20 cellular contexts compared by ENCODE assay signal in the genomic region with DNA sequence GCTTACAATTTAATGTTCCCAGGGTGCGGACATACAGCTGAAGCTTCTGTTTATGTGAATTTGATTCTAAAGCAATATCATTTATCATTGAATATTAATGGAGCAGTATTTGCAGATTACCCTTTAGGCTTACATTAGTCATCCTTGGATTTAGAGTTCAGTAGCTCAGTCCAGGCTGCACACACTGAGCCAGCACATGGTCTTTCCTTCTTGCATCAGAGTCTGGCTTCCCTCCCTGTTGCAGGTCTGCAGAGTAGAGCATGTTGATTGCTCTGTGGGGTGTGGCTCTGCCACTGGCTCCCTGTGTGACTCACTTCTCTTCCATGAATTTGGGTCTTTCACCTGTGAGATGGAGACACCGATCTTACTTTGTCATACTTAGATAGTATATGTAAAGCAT. TPM values are rescaled to one million over a fixed set of nuclear protein-coding genes. Genes with fewer than 3 reads are reported as not detected.
DNase-seq lines count a peak whose midpoint lies in the region; ATAC-seq and TF ChIP-seq lines count a peak whose summit lies in the region.
"Had no signal": no experiment of that assay in that cellular context is flagged by ENCODE, and none has a peak within 500 bp of the region (broad histone marks: within the 10 kb centered on the region; RNA-seq: fewer than 3 reads in every experiment).

No MANE protein-coding gene starts in this region.

- H3K4me3 Mint-ChIP-seq in brain: no peak overlapping the region
- H3K4me3 Mint-ChIP-seq: activated CD8-positive, alpha-beta T cell treated with anti-CD3 and anti-CD28 coated beads for 36 hours; HFFc6 had no signal

- H3K27ac Mint-ChIP-seq in brain: peak overlapping the region in 3 of 5 experiments; percentile 39 to 91 (median 61)
- H3K27ac Mint-ChIP-seq: activated CD8-positive, alpha-beta T cell treated with anti-CD3 and anti-CD28 coated beads for 36 hours; HFFc6 had no signal

- H3K9me3 Mint-ChIP-seq in brain: no peaks in the 10 kb centered on the region
- H3K9me3 Mint-ChIP-seq: activated CD8-positive, alpha-beta T cell treated with anti-CD3 and anti-CD28 coated beads for 36 hours had no signal

- ATAC-seq in HG02759 (IDR thresholded peaks at IDR 0.05; ENCODE audit: unreplicated experiment): no peak
- ATAC-seq: activated CD4-positive, CD25-positive, alpha-beta regulatory T cell treated with anti-CD3 and anti-CD28 coated beads, Interleukin-2, amount 50 U/mL, for 24 hours; activated CD8-positive, alpha-beta T cell treated with anti-CD3 and anti-CD28 coated beads for 36 hours; GM12878 had no signal

- peaks cover 68% of the 10 kb centered on the region for H3K4me1 Mint-ChIP-seq in brain

- no peaks in the 10 kb centered on the region for H3K27me3 Mint-ChIP-seq in brain

- peaks cover 17% of the 10 kb centered on the region for H3K36me3 Mint-ChIP-seq in brain

- DNase-seq in DMS153 (lab: John Stamatoyannopoulos, UW) (peak; percentile 71), HT1080 (ENCODE audit: low read depth) (peak; percentile 20), NCI-H748 (lab: John Stamatoyannopoulos, UW; ENCODE audit: unreplicated experiment) (peak; percentile 93), mucosa of gallbladder (ENCODE audit: low spot score) (no peak), iPS-NIHi7 (ENCODE audit: extremely low spot score) (no peak), DMS 273 treated with DMSO at 0.1 percent for 48 hours (lab: John Stamatoyannopoulos, UW) (no peak)
- DNase-seq: activated CD8-positive, alpha-beta T cell treated with anti-CD3 and anti-CD28 coated beads for 36 hours; activated T-cell treated with anti-CD3 and anti-CD28 coated beads, Interleukin-2, amount 50 U/mL, for 1 hour; HFFc6; kidney glomerular epithelial cell; NCI-H2171; RPMI8226 had no signal

- TF ChIP-seq CTCF in brain (conservative IDR thresholded peaks at IDR 0.05): no peak

RNA-seq across cellular contexts. Expression of a gene that starts 36.8 kb away (rescaled TPM):
- not detected in 2 replicates for total RNA-seq in HT1080 (2014; rRNA removed; shearing (Covaris generic))
- not detected in 2 replicates for polyA plus RNA-seq in HT1080 (2015; cell fraction: cytosol; rRNA removed)
- polyA plus RNA-seq in HT1080 (2015; cell fraction: nucleus; rRNA removed): not detected in 2 replicates
- 32.7 TPM for polyA plus RNA-seq in brain (ENCODE audit: insufficient read depth, low read depth, low replicate concordance)
- total RNA-seq in mucosa of gallbladder: 0.81 TPM
- total RNA-seq: activated CD8-positive, alpha-beta T cell treated with anti-CD3 and anti-CD28 coated beads for 36 hours; GM12878; HFFc6; LHCN-M2; lung microvascular endothelial cell; pulmonary artery endothelial cell had no signal
- polyA plus RNA-seq: AG04450 had no signal

Comparison
In these comparisons a context has a peak if more than half of its experiments do, and no peak if none do; other contexts are left out.
1. DNase-seq: peak in DMS153 (single experiment), HT1080 (single experiment) and NCI-H748 (single experiment); none in mucosa of gallbladder (single experiment), iPS-NIHi7 (single experiment) and DMS 273 treated with DMSO at 0.1 percent for 48 hours (single experiment).